ENCODE assay signal across 26 cellular contexts in genomic region chr4:68751138-68751537, GRCh38.
"Had no signal": no experiment of that assay in that cellular context is flagged by ENCODE, and none has a peak within 500 bp of the region (broad histone marks: within the 10 kb centered on the region; RNA-seq: fewer than 3 reads in every experiment).

No MANE protein-coding gene starts in this region.

- H3K27me3 ChIP-seq: pancreas, sigmoid colon, spleen, suprapubic skin, tibial artery, uterus had no signal

- H3K9me3 ChIP-seq: lower lobe of right lung, pancreas, prostate gland, sigmoid colon, suprapubic skin, thoracic aorta, tibial artery, uterus had no signal

- H3K4me1 ChIP-seq: lower lobe of right lung, pancreas, prostate gland, sigmoid colon, spleen, suprapubic skin, tibial artery, uterus had no signal

- H3K27ac ChIP-seq: lower lobe of right lung, pancreas, prostate gland, sigmoid colon, spleen, suprapubic skin, thoracic aorta, tibial artery, uterus had no signal

- DNase-seq: hypothalamus; immature natural killer cell; kidney; left ventricle myocardium superior; lower lobe of right lung; mammary epithelial cell; mesenchymal stem cell; naive thymus-derived CD4-positive, alpha-beta T cell; nucleus accumbens; pancreas; posterior cingulate gyrus; retina; right cardiac atrium; sigmoid colon; spleen; stimulated activated CD4-positive, alpha-beta T cell treated with anti-CD3 and anti-CD28 coated beads, Interleukin-4, amount 100 ng/mL, for 24 hours; stimulated activated naive CD4-positive, alpha-beta T cell; tibial artery; uterus had no signal

- ATAC-seq: left ventricle myocardium superior; lower lobe of right lung; naive thymus-derived CD4-positive, alpha-beta T cell; natural killer cell treated with Interleukin-12 subunit alpha and Interleukin-12 subunit beta and Interleukin-15 and Interleukin-18, amount 100 ng/mL, for 72 hours; right cardiac atrium; stimulated activated effector memory CD8-positive, alpha-beta T cell treated with anti-CD3 and anti-CD28 coated beads, Interleukin-12 subunit alpha, Interleukin-12 subunit beta, amount 100 ng/mL, for 72 hours had no signal

- FAIRE-seq: islet of Langerhans, kidney, pancreas, small intestine had no signal

- H3K36me3 ChIP-seq: lower lobe of right lung, pancreas, prostate gland, sigmoid colon, spleen, suprapubic skin, thoracic aorta, tibial artery, uterus had no signal

- H3K4me3 ChIP-seq: lower lobe of right lung, pancreas, prostate gland, sigmoid colon, spleen, suprapubic skin, thoracic aorta, tibial artery, uterus had no signal
